In the genomic region with DNA sequence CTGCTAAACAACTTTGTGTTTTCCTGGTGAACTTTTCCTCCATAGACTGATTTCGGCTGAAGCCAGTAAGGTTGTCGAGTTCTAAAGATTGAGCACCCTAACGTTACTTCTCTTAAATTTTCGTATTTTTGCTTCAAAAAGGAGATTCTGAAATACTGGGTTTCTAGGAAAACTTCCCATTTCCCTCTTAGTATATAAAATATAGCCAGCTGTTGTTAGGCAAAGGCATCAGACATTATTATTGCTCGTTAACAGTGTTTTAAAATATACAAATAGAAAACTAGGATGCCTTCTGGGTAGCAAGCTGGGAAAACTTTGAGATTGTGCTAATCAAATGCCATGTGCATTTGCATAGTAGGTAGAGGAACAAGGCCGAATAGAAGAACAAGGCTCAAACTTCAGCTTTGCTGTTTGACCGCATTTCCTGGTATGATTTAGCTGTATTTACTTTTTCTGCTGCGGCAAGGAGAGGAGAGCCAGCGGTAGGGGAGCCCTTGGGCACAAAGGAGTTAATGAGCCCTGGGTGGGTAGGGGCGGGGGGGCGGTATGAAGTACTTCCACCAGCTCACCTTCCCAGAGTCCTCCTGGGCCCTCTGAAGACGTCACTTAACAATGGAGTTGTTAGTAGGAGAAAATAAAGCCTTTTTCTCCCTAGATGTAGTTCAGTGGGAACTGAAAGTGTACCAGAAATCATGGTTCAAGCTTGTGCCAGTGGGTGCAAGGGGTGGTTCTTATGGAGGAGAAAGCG, we compare ENCODE assay signal across 8 cellular contexts.
DNase-seq lines count a peak whose midpoint lies in the region; ATAC-seq lines count a peak whose summit lies in the region.

No MANE protein-coding gene starts in this region.

- H3K9me3 Mint-ChIP-seq in activated CD4-positive, alpha-beta memory T cell treated with anti-CD3 and anti-CD28 coated beads, Interleukin-2, amount 10 ng/mL, durations not matched to agents 7 days and 5 days = no peaks in the 10 kb centered on the region

- H3K9ac ChIP-seq in BLaER1 = peak overlapping the region; percentile 51

- H3K27ac ChIP-seq in BLaER1 = peak overlapping the region; percentile 76
- H3K27ac ChIP-seq in mesodermal cell (ENCODE audit: low read depth, low read length, severe bottlenecking) = peak overlapping the region; percentile 91

- 64 to 66% methylated on average over 6 to 7 of the region's 13 CpGs for WGBS in mesodermal cell (ENCODE audit: insufficient coverage in 2 of 2), 2 experiments

- peak overlapping the region; percentile 70 for H3K4me2 ChIP-seq in BLaER1

- H3K4me1 ChIP-seq in BLaER1 (peaks cover 90% of the 10 kb centered on the region), mesodermal cell (ENCODE audit: control insufficient read depth, insufficient read depth, low read length, poor library complexity, severe bottlenecking) (peaks cover 27% of the 10 kb centered on the region)

- no peaks in the 10 kb centered on the region for H3K27me3 ChIP-seq in BLaER1

- H3K9me3 ChIP-seq in BLaER1 (no peaks in the 10 kb centered on the region), mesodermal cell (ENCODE audit: control insufficient read depth, low read length) (no peaks in the 10 kb centered on the region)

- H3K4me3 ChIP-seq in BLaER1 (peak overlapping the region; percentile 12; the same call in 1 of the 2 replicates), mesodermal cell (ENCODE audit: extremely low read depth, insufficient read depth, low read length, poor library complexity, severe bottlenecking) (no peak overlapping the region)

- peaks cover 22% of the 10 kb centered on the region for H3K36me3 Mint-ChIP-seq in activated CD4-positive, alpha-beta memory T cell treated with anti-CD3 and anti-CD28 coated beads, Interleukin-2, amount 10 ng/mL, durations not matched to agents 7 days and 5 days (ENCODE audit: low read depth)

- no peak overlapping the region for H3K27ac Mint-ChIP-seq in activated CD4-positive, alpha-beta memory T cell treated with anti-CD3 and anti-CD28 coated beads, Interleukin-2, amount 10 ng/mL, durations not matched to agents 7 days and 5 days

- no peaks in the 10 kb centered on the region for H3K27me3 Mint-ChIP-seq in activated CD4-positive, alpha-beta memory T cell treated with anti-CD3 and anti-CD28 coated beads, Interleukin-2, amount 10 ng/mL, durations not matched to agents 7 days and 5 days

- H3K4me1 Mint-ChIP-seq in activated CD4-positive, alpha-beta memory T cell treated with anti-CD3 and anti-CD28 coated beads, Interleukin-2, amount 10 ng/mL, durations not matched to agents 7 days and 5 days = peaks cover 27% of the 10 kb centered on the region

- H3K4me3 Mint-ChIP-seq in activated CD4-positive, alpha-beta memory T cell treated with anti-CD3 and anti-CD28 coated beads, Interleukin-2, amount 10 ng/mL, durations not matched to agents 7 days and 5 days = peak overlapping the region; percentile 26

- CTCF ChIA-PET in activated CD4-positive, alpha-beta memory T cell treated with anti-CD3 and anti-CD28 coated beads, Interleukin-2, amount 10 ng/mL, durations not matched to agents 7 days and 5 days (lab: Charles Lee) = interaction anchor here (1.1 to 1.6 kb wide), 2 partner anchors 32 to 165 kb away, joined by 8 read pairs; no protein-coding TSS in a partner anchor

- POLR2A ChIA-PET in activated CD4-positive, alpha-beta memory T cell treated with anti-CD3 and anti-CD28 coated beads, Interleukin-2, amount 10 ng/mL, durations not matched to agents 7 days and 5 days (lab: Charles Lee) = interaction anchor here (0.8 to 1.1 kb wide), 2 partner anchors 33 to 124 kb away, joined by 3 to 4 read pairs; no protein-coding TSS in a partner anchor

- DNase-seq in GM19238 (ENCODE audit: insufficient read length, low spot score) (peak; percentile 61), MV-4-11 (lab: John Stamatoyannopoulos, UW) (peak; percentile 78), Right ventricle myocardium inferior (ENCODE audit: missing footprints) (no peak), kidney glomerular epithelial cell (lab: John Stamatoyannopoulos, UW) (no peak), KG1 (lab: John Stamatoyannopoulos, UW) (no peak)
- peak; percentile 34 for DNase-seq in activated CD4-positive, alpha-beta memory T cell treated with anti-CD3 and anti-CD28 coated beads, Interleukin-2, amount 10 ng/mL, durations not matched to agents 7 days and 5 days

- H4K20me1 ChIP-seq in BLaER1 = peaks cover 100% of the 10 kb centered on the region

- intact Hi-C loops in Right ventricle myocardium inferior (cut with DNase I) = no loop called here

- ATAC-seq in Right ventricle myocardium inferior = no peak

- H3K36me3 ChIP-seq in BLaER1 (peaks cover 85% of the 10 kb centered on the region), mesodermal cell (ENCODE audit: control insufficient read depth, insufficient read depth, low read length) (peaks cover 26% of the 10 kb centered on the region)

Comparison
In these comparisons a context has a peak if more than half of its experiments do, and no peak if none do; other contexts are left out.
1. DNase-seq: peak in GM19238 (single experiment), MV-4-11 (single experiment) and activated CD4-positive, alpha-beta memory T cell treated with anti-CD3 and anti-CD28 coated beads, Interleukin-2, amount 10 ng/mL, durations not matched to agents 7 days and 5 days (single experiment); none in Right ventricle myocardium inferior (single experiment), kidney glomerular epithelial cell (single experiment) and KG1 (single experiment).